In genomic region chr18:51727780-51728179, GRCh38 we compare ENCODE assay signal across 14 cellular contexts.
DNase-seq lines count a peak whose midpoint lies in the region; ATAC-seq, FAIRE-seq and TF ChIP-seq lines count a peak whose summit lies in the region.
"Had no signal": no experiment of that assay in that cellular context is flagged by ENCODE, and none has a peak within 500 bp of the region (broad histone marks: within the 10 kb centered on the region; RNA-seq: fewer than 3 reads in every experiment).

No MANE protein-coding gene starts in this region.

- no peak for FAIRE-seq in kidney (lab: Jason Lieb, UNC)
- FAIRE-seq: colon had no signal

- H3K9me3 Mint-ChIP-seq in stimulated activated naive B cell treated with anti-CD40 and anti-IgM and Interleukin-4, amounts not matched to agents 10 μg/mL and 1 μg/mL and 100 μg/mL, for 72 hours, result peaks cover 0 to 4% of the 10 kb centered on the region in 2 donors
- H3K9me3 Mint-ChIP-seq in activated T-helper 2 cell treated with anti-CD3 and anti-CD28 coated beads, Interferon-gamma antibody, Interleukin-2, Interleukin-4, amounts not matched to agents 10 μg/mL and 5 μg/mL and 100 μg/mL, durations not matched to agents 14 hours and 24 hours and 36 hours, result no peaks in the 10 kb centered on the region
- H3K9me3 Mint-ChIP-seq: activated naive CD8-positive, alpha-beta T cell treated with anti-CD3 and anti-CD28 coated beads, Interleukin-2, amount 10 ng/mL, durations not matched to agents 7 days and 5 days had no signal

- H3K9me3 ChIP-seq in kidney (ENCODE audit: control insufficient read depth in 1 of 2, low read length in 2 of 2), result no peaks in the 10 kb centered on the region
- H3K9me3 ChIP-seq: HAP-1, mucosa of descending colon had no signal

- no peak overlapping the region for H3K4me3 Mint-ChIP-seq in stimulated activated naive B cell treated with anti-CD40 and anti-IgM and Interleukin-4, amounts not matched to agents 10 μg/mL and 1 μg/mL and 100 μg/mL, for 72 hours
- H3K4me3 Mint-ChIP-seq in activated T-helper 2 cell treated with anti-CD3 and anti-CD28 coated beads, Interferon-gamma antibody, Interleukin-2, Interleukin-4, amounts not matched to agents 10 μg/mL and 5 μg/mL and 100 μg/mL, durations not matched to agents 14 hours and 24 hours and 36 hours (ENCODE audit: low read depth), result no peak overlapping the region
- H3K4me3 Mint-ChIP-seq: activated naive CD8-positive, alpha-beta T cell treated with anti-CD3 and anti-CD28 coated beads, Interleukin-2, amount 10 ng/mL, durations not matched to agents 7 days and 5 days; CD8-positive, alpha-beta T cell had no signal

- peaks cover 0 to 3% of the 10 kb centered on the region in 2 donors for H3K4me1 Mint-ChIP-seq in stimulated activated naive B cell treated with anti-CD40 and anti-IgM and Interleukin-4, amounts not matched to agents 10 μg/mL and 1 μg/mL and 100 μg/mL, for 72 hours
- H3K4me1 Mint-ChIP-seq in activated T-helper 2 cell treated with anti-CD3 and anti-CD28 coated beads, Interferon-gamma antibody, Interleukin-2, Interleukin-4, amounts not matched to agents 10 μg/mL and 5 μg/mL and 100 μg/mL, durations not matched to agents 14 hours and 24 hours and 36 hours (ENCODE audit: low read depth), result no peaks in the 10 kb centered on the region

- TF ChIP-seq CTCF in kidney (IDR thresholded peaks at IDR 0.05; ENCODE audit: borderline replicate concordance, extremely low read depth, insufficient read depth), result no peak

- H3K36me3 Mint-ChIP-seq in stimulated activated naive B cell treated with anti-CD40 and anti-IgM and Interleukin-4, amounts not matched to agents 10 μg/mL and 1 μg/mL and 100 μg/mL, for 72 hours, result no peaks in the 10 kb centered on the region
- no peaks in the 10 kb centered on the region for H3K36me3 Mint-ChIP-seq in activated T-helper 2 cell treated with anti-CD3 and anti-CD28 coated beads, Interferon-gamma antibody, Interleukin-2, Interleukin-4, amounts not matched to agents 10 μg/mL and 5 μg/mL and 100 μg/mL, durations not matched to agents 14 hours and 24 hours and 36 hours (ENCODE audit: low read depth)
- H3K36me3 Mint-ChIP-seq: activated naive CD8-positive, alpha-beta T cell treated with anti-CD3 and anti-CD28 coated beads, Interleukin-2, amount 10 ng/mL, durations not matched to agents 7 days and 5 days; CD8-positive, alpha-beta T cell had no signal

- H3K4me1 ChIP-seq in kidney (ENCODE audit: control insufficient read depth in 1 of 2, insufficient read depth in 1 of 2, low read depth in 1 of 2, low read length in 2 of 2), result no peaks in the 10 kb centered on the region
- H3K4me1 ChIP-seq: HAP-1 had no signal

- no peak for DNase-seq in stimulated activated naive B cell treated with anti-CD40 and anti-IgM and Interleukin-4, amounts not matched to agents 10 μg/mL and 1 μg/mL and 100 μg/mL, for 72 hours
- DNase-seq in ACHN, result no peak
- DNase-seq in kidney, result no peak
- no peak for DNase-seq in activated T-helper 2 cell treated with anti-CD3 and anti-CD28 coated beads, Interferon-gamma antibody, Interleukin-2, Interleukin-4, amounts not matched to agents 10 μg/mL and 5 μg/mL and 100 μg/mL, durations not matched to agents 14 hours and 24 hours and 36 hours (ENCODE audit: low spot score)
- DNase-seq: activated naive CD8-positive, alpha-beta T cell treated with anti-CD3 and anti-CD28 coated beads, Interleukin-2, amount 10 ng/mL, durations not matched to agents 7 days and 5 days; CD8-positive, alpha-beta T cell; mucosa of descending colon; NCI-H2081; substantia nigra had no signal

- peak; percentile 37 for ATAC-seq in GM19025 (IDR thresholded peaks at IDR 0.05; ENCODE audit: low read depth, unreplicated experiment)
- ATAC-seq in GM21825 (IDR thresholded peaks at IDR 0.05; ENCODE audit: unreplicated experiment), result peak; percentile 59
- peak; percentile 75 for ATAC-seq in HG03196 (IDR thresholded peaks at IDR 0.05; ENCODE audit: unreplicated experiment)
- ATAC-seq in stimulated activated naive B cell treated with anti-CD40 and anti-IgM and Interleukin-4, amounts not matched to agents 10 μg/mL and 1 μg/mL and 100 μg/mL, for 72 hours (replicated peaks), result peak; percentile 63 to 71
- ATAC-seq: CD8-positive, alpha-beta T cell; mucosa of descending colon had no signal

- no peak overlapping the region for H3K27ac ChIP-seq in kidney (ENCODE audit: low read depth in 2 of 2, low read length in 2 of 2)

- in situ Hi-C loops in ACHN (cut with HindIII; ENCODE audit: low pct_ligation_motif_present, low pct_unique_long_range_greater_than_20kb, low sequenced_read_pairs), result no loop called here

- H3K36me3 ChIP-seq in kidney (ENCODE audit: control insufficient read depth in 1 of 2, insufficient read depth in 2 of 2, low read length in 2 of 2), result no peaks in the 10 kb centered on the region
- H3K36me3 ChIP-seq: HAP-1 had no signal

- H3K4me3 ChIP-seq in kidney (ENCODE audit: low read length in 2 of 2), result no peak overlapping the region
- H3K4me3 ChIP-seq: HAP-1, mucosa of descending colon had no signal

- no peak overlapping the region for H3K9ac ChIP-seq in kidney (ENCODE audit: low read length in 2 of 2)

- H3K27ac Mint-ChIP-seq in stimulated activated naive B cell treated with anti-CD40 and anti-IgM and Interleukin-4, amounts not matched to agents 10 μg/mL and 1 μg/mL and 100 μg/mL, for 72 hours, result no peak overlapping the region
- no peak overlapping the region for H3K27ac Mint-ChIP-seq in activated T-helper 2 cell treated with anti-CD3 and anti-CD28 coated beads, Interferon-gamma antibody, Interleukin-2, Interleukin-4, amounts not matched to agents 10 μg/mL and 5 μg/mL and 100 μg/mL, durations not matched to agents 14 hours and 24 hours and 36 hours
- H3K27ac Mint-ChIP-seq: activated naive CD8-positive, alpha-beta T cell treated with anti-CD3 and anti-CD28 coated beads, Interleukin-2, amount 10 ng/mL, durations not matched to agents 7 days and 5 days; CD8-positive, alpha-beta T cell had no signal

- H3K27me3 Mint-ChIP-seq in stimulated activated naive B cell treated with anti-CD40 and anti-IgM and Interleukin-4, amounts not matched to agents 10 μg/mL and 1 μg/mL and 100 μg/mL, for 72 hours, result peaks cover 0 to 4% of the 10 kb centered on the region in 2 donors
- no peaks in the 10 kb centered on the region for H3K27me3 Mint-ChIP-seq in activated T-helper 2 cell treated with anti-CD3 and anti-CD28 coated beads, Interferon-gamma antibody, Interleukin-2, Interleukin-4, amounts not matched to agents 10 μg/mL and 5 μg/mL and 100 μg/mL, durations not matched to agents 14 hours and 24 hours and 36 hours (ENCODE audit: low read depth)
- H3K27me3 Mint-ChIP-seq: activated naive CD8-positive, alpha-beta T cell treated with anti-CD3 and anti-CD28 coated beads, Interleukin-2, amount 10 ng/mL, durations not matched to agents 7 days and 5 days had no signal

- intact Hi-C loops in kidney (cut with DNase I), result no loop called here
- intact Hi-C loops in activated T-helper 2 cell treated with anti-CD3 and anti-CD28 coated beads, Interferon-gamma antibody, Interleukin-2, Interleukin-4, amounts not matched to agents 10 μg/mL and 5 μg/mL and 100 μg/mL, durations not matched to agents 14 hours and 24 hours and 36 hours (cut with micrococcal nuclease), result no loop called here
